ENCODE assay signal across 8 cellular contexts in the genomic region with DNA sequence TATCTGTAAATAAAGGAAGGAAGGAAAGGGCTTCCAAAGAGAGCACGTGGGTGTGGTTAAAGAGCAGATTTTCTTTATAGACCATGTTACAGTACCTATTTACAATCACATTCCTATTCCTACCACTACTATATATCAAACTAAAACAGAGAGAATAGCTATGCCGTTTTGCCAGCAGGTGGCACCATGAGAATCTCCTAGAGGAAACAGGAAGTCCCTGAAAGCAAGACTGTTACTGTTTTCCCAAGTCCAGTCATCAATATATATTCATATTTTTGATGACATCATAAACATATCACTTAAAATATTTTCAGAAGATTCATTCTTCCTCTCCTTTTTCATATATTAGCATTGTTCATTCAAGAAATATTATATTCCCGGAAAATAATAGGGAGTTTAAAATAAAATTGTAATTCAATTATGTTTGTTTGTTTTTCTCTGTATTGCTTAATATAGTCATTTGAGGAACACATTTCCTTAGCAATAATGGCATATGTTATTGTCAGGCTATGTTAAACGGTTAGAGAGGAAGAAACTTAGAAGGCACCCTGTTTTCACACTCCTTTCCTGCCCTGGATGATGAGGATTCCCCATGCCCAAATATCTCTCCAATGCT. TPM values are rescaled to one million over a fixed set of nuclear protein-coding genes. Genes with fewer than 3 reads are reported as not detected.
DNase-seq lines count a peak whose midpoint lies in the region; ATAC-seq and TF ChIP-seq lines count a peak whose summit lies in the region.

No MANE protein-coding gene starts in this region.

- no peaks in the 10 kb centered on the region for H3K27me3 ChIP-seq in dorsolateral prefrontal cortex

- ATAC-seq in GM18519 (IDR thresholded peaks at IDR 0.05; ENCODE audit: low FRiP score, unreplicated experiment) (peak; percentile 73), HG03159 (IDR thresholded peaks at IDR 0.05; ENCODE audit: unreplicated experiment) (peak; percentile 78), WTC11 (peak; percentile 82)

- TF ChIP-seq CTCF in WTC11 (IDR thresholded peaks at IDR 0.05) (peak; percentile 41), dorsolateral prefrontal cortex (IDR thresholded peaks at IDR 0.05 in 54 of 56, conservative IDR thresholded peaks at IDR 0.05 in 2 of 56; ENCODE audit: low read depth in 1 of 56, partially characterized antibody in 56 of 56) (peak; percentile 64 to 88 (median 75))

- no peak overlapping the region for H3K27ac ChIP-seq in dorsolateral prefrontal cortex

- H3K27ac Mint-ChIP-seq in WTC11, result no peak overlapping the region

- no peaks in the 10 kb centered on the region for H3K4me1 Mint-ChIP-seq in WTC11

- H3K9me3 Mint-ChIP-seq in WTC11, result peaks cover 8% of the 10 kb centered on the region

- H3K27me3 Mint-ChIP-seq in WTC11 (ENCODE audit: low read depth), result no peaks in the 10 kb centered on the region

- DNase-seq in AG08396 (ENCODE audit: low spot score) (peak; percentile 64), NCI-H2171 (lab: John Stamatoyannopoulos, UW) (peak; percentile 45), WTC11 (ENCODE audit: low spot score) (peak; percentile 60), dorsolateral prefrontal cortex (peak in 8 of 10 donors; percentile 22 to 83 (median 57)), lung microvascular endothelial cell (ENCODE audit: low read depth in 2 of 2) (peak; percentile 80 to 90)
- DNase-seq in stimulated activated CD8-positive, alpha-beta memory T cell treated with anti-CD3 and anti-CD28 coated beads, Interleukin-7, amount 100 ng/mL, for 48 hours (ENCODE audit: extremely low read depth in 1 of 2, low read depth in 1 of 2), result peak; percentile 4 to 21

- H3K4me3 ChIP-seq in dorsolateral prefrontal cortex, result no peak overlapping the region

- intact Hi-C loops in dorsolateral prefrontal cortex (cut with DNase I), result loop anchor here (5.0 to 10.0 kb wide), 3 partner anchors 320 to 463 kb away; no protein-coding TSS in a partner anchor

- no peaks in the 10 kb centered on the region for H3K36me3 Mint-ChIP-seq in WTC11

- CTCF ChIA-PET in WTC11 (lab: Charles Lee), result interaction anchor here (0.5 to 1.8 kb wide), 13 partner anchors 9 to 1274 kb away, joined by 3 to 17 read pairs (median 5); a partner anchor contains a TSS

- POLR2A ChIA-PET in WTC11 (lab: Charles Lee), result no interaction called here

- no peak overlapping the region for H3K4me3 Mint-ChIP-seq in WTC11

TF ChIP-seq in WTC11, 78 proteins besides CTCF, POLR2A, EP300 and RAD21:
- TF ChIP-seq CREB1 (CRISPR knock-in tag; IDR thresholded peaks at IDR 0.05) (no peak), TEAD4 (CRISPR knock-in tag; IDR thresholded peaks at IDR 0.05) (no peak), ZNF671 (CRISPR knock-in tag; IDR thresholded peaks at IDR 0.05) (no peak), FOXK1 (CRISPR knock-in tag; IDR thresholded peaks at IDR 0.05) (no peak), NR2C2 (CRISPR knock-in tag; IDR thresholded peaks at IDR 0.05) (no peak), IRF2 (CRISPR knock-in tag; IDR thresholded peaks at IDR 0.05; ENCODE audit: borderline replicate concordance, low read depth) (no peak), ZNF396 (CRISPR knock-in tag; IDR thresholded peaks at IDR 0.05; ENCODE audit: borderline replicate concordance) (no peak), CREM (CRISPR knock-in tag; IDR thresholded peaks at IDR 0.05) (no peak), FOXP1 (CRISPR knock-in tag; IDR thresholded peaks at IDR 0.05; ENCODE audit: borderline replicate concordance) (no peak)
- TF ChIP-seq, protein P1, sequence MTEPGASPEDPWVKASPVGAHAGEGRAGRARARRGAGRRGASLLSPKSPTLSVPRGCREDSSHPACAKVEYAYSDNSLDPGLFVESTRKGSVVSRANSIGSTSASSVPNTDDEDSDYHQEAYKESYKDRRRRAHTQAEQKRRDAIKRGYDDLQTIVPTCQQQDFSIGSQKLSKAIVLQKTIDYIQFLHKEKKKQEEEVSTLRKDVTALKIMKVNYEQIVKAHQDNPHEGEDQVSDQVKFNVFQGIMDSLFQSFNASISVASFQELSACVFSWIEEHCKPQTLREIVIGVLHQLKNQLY (CRISPR knock-in tag; IDR thresholded peaks at IDR 0.05), result no peak
- TF ChIP-seq, protein P2, sequence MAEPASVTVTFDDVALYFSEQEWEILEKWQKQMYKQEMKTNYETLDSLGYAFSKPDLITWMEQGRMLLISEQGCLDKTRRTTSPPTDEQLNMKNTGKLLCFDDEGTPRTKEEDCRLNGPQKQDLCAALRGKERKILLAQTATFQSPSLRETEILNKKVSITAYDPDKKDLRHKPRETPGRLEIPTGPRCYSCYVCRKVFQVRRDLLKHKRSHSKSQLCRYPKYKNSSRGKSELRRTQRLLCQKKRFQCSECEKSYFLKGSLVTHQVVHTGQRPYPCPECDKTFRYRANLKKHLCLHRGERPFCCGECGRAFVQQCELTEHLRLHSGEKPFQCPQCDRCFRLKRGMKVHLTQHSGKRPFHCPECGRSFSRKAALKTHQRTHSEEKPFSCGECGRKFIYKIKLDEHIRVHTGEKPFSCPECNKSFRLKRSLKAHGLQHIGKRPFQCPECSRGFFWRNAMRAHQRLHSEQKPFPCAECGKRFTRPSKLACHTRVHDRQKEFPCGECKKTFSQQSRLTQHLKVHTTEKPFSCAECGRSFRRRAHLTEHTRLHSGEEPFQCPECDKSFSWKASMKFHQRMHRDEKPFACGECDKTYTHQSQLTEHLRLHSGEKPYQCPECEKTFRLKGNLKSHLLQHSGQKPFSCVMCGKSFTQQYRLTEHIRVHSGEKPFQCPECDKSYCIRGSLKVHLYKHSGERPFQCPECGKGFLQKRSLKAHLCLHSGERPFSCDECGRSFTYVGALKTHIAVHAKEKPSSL (CRISPR knock-in tag; conservative IDR thresholded peaks at IDR 0.05), result no peak
- TF ChIP-seq, protein P3, sequence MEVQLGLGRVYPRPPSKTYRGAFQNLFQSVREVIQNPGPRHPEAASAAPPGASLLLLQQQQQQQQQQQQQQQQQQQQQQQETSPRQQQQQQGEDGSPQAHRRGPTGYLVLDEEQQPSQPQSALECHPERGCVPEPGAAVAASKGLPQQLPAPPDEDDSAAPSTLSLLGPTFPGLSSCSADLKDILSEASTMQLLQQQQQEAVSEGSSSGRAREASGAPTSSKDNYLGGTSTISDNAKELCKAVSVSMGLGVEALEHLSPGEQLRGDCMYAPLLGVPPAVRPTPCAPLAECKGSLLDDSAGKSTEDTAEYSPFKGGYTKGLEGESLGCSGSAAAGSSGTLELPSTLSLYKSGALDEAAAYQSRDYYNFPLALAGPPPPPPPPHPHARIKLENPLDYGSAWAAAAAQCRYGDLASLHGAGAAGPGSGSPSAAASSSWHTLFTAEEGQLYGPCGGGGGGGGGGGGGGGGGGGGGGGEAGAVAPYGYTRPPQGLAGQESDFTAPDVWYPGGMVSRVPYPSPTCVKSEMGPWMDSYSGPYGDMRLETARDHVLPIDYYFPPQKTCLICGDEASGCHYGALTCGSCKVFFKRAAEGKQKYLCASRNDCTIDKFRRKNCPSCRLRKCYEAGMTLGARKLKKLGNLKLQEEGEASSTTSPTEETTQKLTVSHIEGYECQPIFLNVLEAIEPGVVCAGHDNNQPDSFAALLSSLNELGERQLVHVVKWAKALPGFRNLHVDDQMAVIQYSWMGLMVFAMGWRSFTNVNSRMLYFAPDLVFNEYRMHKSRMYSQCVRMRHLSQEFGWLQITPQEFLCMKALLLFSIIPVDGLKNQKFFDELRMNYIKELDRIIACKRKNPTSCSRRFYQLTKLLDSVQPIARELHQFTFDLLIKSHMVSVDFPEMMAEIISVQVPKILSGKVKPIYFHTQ (CRISPR knock-in tag; IDR thresholded peaks at IDR 0.05), result no peak
- TF ChIP-seq, protein P4, sequence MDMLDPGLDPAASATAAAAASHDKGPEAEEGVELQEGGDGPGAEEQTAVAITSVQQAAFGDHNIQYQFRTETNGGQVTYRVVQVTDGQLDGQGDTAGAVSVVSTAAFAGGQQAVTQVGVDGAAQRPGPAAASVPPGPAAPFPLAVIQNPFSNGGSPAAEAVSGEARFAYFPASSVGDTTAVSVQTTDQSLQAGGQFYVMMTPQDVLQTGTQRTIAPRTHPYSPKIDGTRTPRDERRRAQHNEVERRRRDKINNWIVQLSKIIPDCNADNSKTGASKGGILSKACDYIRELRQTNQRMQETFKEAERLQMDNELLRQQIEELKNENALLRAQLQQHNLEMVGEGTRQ (CRISPR knock-in tag; IDR thresholded peaks at IDR 0.05), result no peak
- TF ChIP-seq, protein P5, sequence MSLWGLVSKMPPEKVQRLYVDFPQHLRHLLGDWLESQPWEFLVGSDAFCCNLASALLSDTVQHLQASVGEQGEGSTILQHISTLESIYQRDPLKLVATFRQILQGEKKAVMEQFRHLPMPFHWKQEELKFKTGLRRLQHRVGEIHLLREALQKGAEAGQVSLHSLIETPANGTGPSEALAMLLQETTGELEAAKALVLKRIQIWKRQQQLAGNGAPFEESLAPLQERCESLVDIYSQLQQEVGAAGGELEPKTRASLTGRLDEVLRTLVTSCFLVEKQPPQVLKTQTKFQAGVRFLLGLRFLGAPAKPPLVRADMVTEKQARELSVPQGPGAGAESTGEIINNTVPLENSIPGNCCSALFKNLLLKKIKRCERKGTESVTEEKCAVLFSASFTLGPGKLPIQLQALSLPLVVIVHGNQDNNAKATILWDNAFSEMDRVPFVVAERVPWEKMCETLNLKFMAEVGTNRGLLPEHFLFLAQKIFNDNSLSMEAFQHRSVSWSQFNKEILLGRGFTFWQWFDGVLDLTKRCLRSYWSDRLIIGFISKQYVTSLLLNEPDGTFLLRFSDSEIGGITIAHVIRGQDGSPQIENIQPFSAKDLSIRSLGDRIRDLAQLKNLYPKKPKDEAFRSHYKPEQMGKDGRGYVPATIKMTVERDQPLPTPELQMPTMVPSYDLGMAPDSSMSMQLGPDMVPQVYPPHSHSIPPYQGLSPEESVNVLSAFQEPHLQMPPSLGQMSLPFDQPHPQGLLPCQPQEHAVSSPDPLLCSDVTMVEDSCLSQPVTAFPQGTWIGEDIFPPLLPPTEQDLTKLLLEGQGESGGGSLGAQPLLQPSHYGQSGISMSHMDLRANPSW (CRISPR knock-in tag; conservative IDR thresholded peaks at IDR 0.05; ENCODE audit: low read depth), result no peak

RNA-seq across cellular contexts. Expression of a gene that starts 6.6 kb away (rescaled TPM):
- total RNA-seq in WTC11 (2021) (not detected in 3 replicates), dorsolateral prefrontal cortex (1 to 10 TPM in 98 of 120 experiments, under 1 TPM in 21, not detected in 1; 0.52 to 6.7 (median 1.9) TPM), lung microvascular endothelial cell (under 0.01 and 0.22 TPM in 2 replicates)

Comparison
In these comparisons a context has a peak if more than half of its experiments do, and no peak if none do; other contexts are left out.
1. DNase-seq: peak in every context shown above with its lines; median percentile 85 in lung microvascular endothelial cell; 64 in AG08396; 60 in WTC11; 57 in dorsolateral prefrontal cortex; 45 in NCI-H2171; 12 in stimulated activated CD8-positive, alpha-beta memory T cell treated with anti-CD3 and anti-CD28 coated beads, Interleukin-7, amount 100 ng/mL, for 48 hours.